In genomic region chr16:53549970-53550406, GRCh38 we compare ENCODE assay signal across 8 cellular contexts. TPM values are rescaled to one million over a fixed set of nuclear protein-coding genes. Genes with fewer than 3 reads are reported as not detected.
DNase-seq lines count a peak whose midpoint lies in the region; ATAC-seq, FAIRE-seq and TF ChIP-seq lines count a peak whose summit lies in the region.

No MANE protein-coding gene starts in this region.

- no peaks in the 10 kb centered on the region for H3K9me2 ChIP-seq in Loucy (replicated peaks; ENCODE audit: low read depth, low read length)

- no peak overlapping the region for H3K4me3 ChIP-seq in Loucy (ENCODE audit: low read length, poor library complexity, severe bottlenecking)
- no peak overlapping the region for H3K4me3 ChIP-seq in gastroesophageal sphincter
- H3K4me3 ChIP-seq in pancreas, result no peak overlapping the region
- H3K4me3 ChIP-seq in vagina, result no peak overlapping the region

- H3K4me1 ChIP-seq in Loucy (ENCODE audit: insufficient read depth, low read length, poor library complexity, severe bottlenecking) (peaks cover 20% of the 10 kb centered on the region), gastroesophageal sphincter (peaks cover 0 to 10% (median 0%) of the 10 kb centered on the region in 3 donors), pancreas (peaks cover 0 to 3% (median 0%) of the 10 kb centered on the region in 3 donors), vagina (no peaks in the 10 kb centered on the region)

- ATAC-seq in GM21619 (IDR thresholded peaks at IDR 0.05; ENCODE audit: unreplicated experiment) (peak; percentile 82), gastroesophageal sphincter (peak; percentile 34), pancreas (peak; percentile 80 to 97 (median 96))

- H3K9me3 ChIP-seq in Loucy (ENCODE audit: insufficient read depth, low read depth, low read length) (no peaks in the 10 kb centered on the region), gastroesophageal sphincter (no peaks in the 10 kb centered on the region), pancreas (no peaks in the 10 kb centered on the region), vagina (no peaks in the 10 kb centered on the region)

- FAIRE-seq in pancreas (lab: Jason Lieb, UNC), result peak; percentile 67

- TF ChIP-seq EP300 in gastroesophageal sphincter (IDR thresholded peaks at IDR 0.05), result no peak

- no peaks in the 10 kb centered on the region for H3K79me2 ChIP-seq in Loucy (ENCODE audit: insufficient read depth, low read length)

- H2AFZ ChIP-seq in Loucy (ENCODE audit: low read length), result peak overlapping the region; percentile 74

- no peaks in the 10 kb centered on the region for H3F3A ChIP-seq in Loucy (ENCODE audit: low read depth)

- H3K9ac ChIP-seq in Loucy (ENCODE audit: low read depth, low read length, poor library complexity, severe bottlenecking), result peak overlapping the region; percentile 4

- no peaks in the 10 kb centered on the region for H3K27me3 ChIP-seq in Loucy (ENCODE audit: insufficient read depth, low read length, poor library complexity, severe bottlenecking)
- H3K27me3 ChIP-seq in gastroesophageal sphincter, result peaks cover 55% of the 10 kb centered on the region
- H3K27me3 ChIP-seq in pancreas, result no peaks in the 10 kb centered on the region
- H3K27me3 ChIP-seq in vagina, result no peaks in the 10 kb centered on the region

- peak overlapping the region; percentile 38 for H3K4me2 ChIP-seq in Loucy (ENCODE audit: low read depth, low read length, poor library complexity, severe bottlenecking)

- H4K20me1 ChIP-seq in Loucy (ENCODE audit: insufficient read depth, low read length, poor library complexity, severe bottlenecking), result no peaks in the 10 kb centered on the region

- DNase-seq in DMS53 (lab: John Stamatoyannopoulos, UW) (peak; percentile 87), RPMI8226 (peak; percentile 78), pancreas (peak in 3 of 6 donors; percentile 24 to 59 (median 28)), vagina (ENCODE audit: extremely low spot score in 2 of 2) (no peak)
- peak; percentile 80 for DNase-seq in activated effector memory CD4-positive, alpha-beta T cell treated with anti-CD3 and anti-CD28 coated beads, Interleukin-2, amount 50 U/mL, for 16 hours

- H3K36me3 ChIP-seq in Loucy (ENCODE audit: insufficient read depth, low read length) (no peaks in the 10 kb centered on the region), gastroesophageal sphincter (no peaks in the 10 kb centered on the region), pancreas (no peaks in the 10 kb centered on the region), vagina (no peaks in the 10 kb centered on the region)

- TF ChIP-seq POLR2A in gastroesophageal sphincter (IDR thresholded peaks at IDR 0.05) (no peak), vagina (IDR thresholded peaks at IDR 0.05) (no peak)

- 1 to 2% methylated on average over 13 of the region's 13 CpGs for WGBS in gastroesophageal sphincter (ENCODE audit: low coverage in 1 of 2), 2 donors
- WGBS in pancreas, 2 donors, result 0 to 1% methylated on average over 13 of the region's 13 CpGs

- H3K27ac ChIP-seq in gastroesophageal sphincter, result no peak overlapping the region
- no peak overlapping the region for H3K27ac ChIP-seq in pancreas
- no peak overlapping the region for H3K27ac ChIP-seq in vagina

- intact Hi-C loops in pancreas (cut with DNase I), result no loop called here
- intact Hi-C loops in vagina (cut with DNase I), result loop anchor here (10.0 kb wide), 1 partner anchor 735 kb away; the partner anchor contains the start of gene IRX3

- TF ChIP-seq CTCF in Loucy (conservative IDR thresholded peaks at IDR 0.05; ENCODE audit: low read length) (peak; percentile 94), gastroesophageal sphincter (IDR thresholded peaks at IDR 0.05) (peak; percentile 25 to 70 (median 52)), pancreas (IDR thresholded peaks at IDR 0.05) (peak; percentile 16 to 57 (median 34)), vagina (IDR thresholded peaks at IDR 0.05) (peak; percentile 17 to 53 (median 48))

RNA-seq across cellular contexts. Expression of gene AKTIP, which starts 47.0 kb away (rescaled TPM):
- total RNA-seq in gastroesophageal sphincter (10 to 100 TPM; 53.2 to 63.6 (median 59.5) TPM), pancreas (10 to 100 TPM; 10.1 to 18.6 (median 13.2) TPM), vagina (32.2 TPM)
- polyA plus RNA-seq in pancreas, result 10 to 100 TPM in 1 of 2 donors, 1 to 10 TPM in 1; 8.7 to 18.6 TPM

Comparison
In these comparisons a context has a peak if more than half of its experiments do, and no peak if none do; other contexts are left out.
1. DNase-seq: peak in DMS53 (single experiment), RPMI8226 (single experiment) and activated effector memory CD4-positive, alpha-beta T cell treated with anti-CD3 and anti-CD28 coated beads, Interleukin-2, amount 50 U/mL, for 16 hours (single experiment); none in vagina (0 of 2).
2. ATAC-seq: peak in every context shown above with its lines; median percentile 96 in pancreas; 82 in GM21619; 34 in gastroesophageal sphincter.
3. CTCF ChIP-seq: peak in every context shown above with its lines; median percentile 94 in Loucy; 52 in gastroesophageal sphincter; 48 in vagina; 34 in pancreas.